In the genomic region with DNA sequence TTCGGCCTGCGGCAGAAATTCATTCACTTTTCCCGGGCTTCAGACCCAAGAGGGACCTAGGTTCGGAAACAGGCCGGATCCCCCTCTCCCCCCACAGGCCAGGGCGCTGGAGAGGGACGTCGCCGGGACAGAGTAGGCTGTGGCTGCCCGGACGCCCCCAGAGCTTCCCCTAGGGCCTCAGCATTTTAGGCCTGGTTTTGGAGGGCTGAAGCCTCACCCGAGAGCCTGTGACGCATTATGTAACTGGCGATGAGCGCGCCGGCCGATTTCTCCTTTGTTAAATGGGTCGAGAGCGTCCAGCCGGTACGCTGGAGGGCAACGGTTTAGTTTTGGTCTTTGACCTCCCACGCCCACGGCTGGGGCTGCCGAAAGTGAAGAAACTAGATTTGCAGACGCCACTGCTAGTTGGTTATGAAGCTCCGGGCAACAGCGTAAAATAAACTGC, we compare ENCODE assay signal across 8 cellular contexts. TPM values are rescaled to one million over a fixed set of nuclear protein-coding genes. Genes with fewer than 3 reads are reported as not detected.
DNase-seq lines count a peak whose midpoint lies in the region; ATAC-seq and TF ChIP-seq lines count a peak whose summit lies in the region.

No MANE protein-coding gene starts in this region.

- H2BK15ac ChIP-seq in mesendoderm (replicated peaks; ENCODE audit: low read depth), result no peak overlapping the region

- no peak overlapping the region for H4K8ac ChIP-seq in mesendoderm (ENCODE audit: low read depth, low read length)

- H3K9me3 Mint-ChIP-seq in activated CD8-positive, alpha-beta T cell treated with anti-CD3 and anti-CD28 coated beads for 36 hours, result no peaks in the 10 kb centered on the region

- no peaks in the 10 kb centered on the region for H3K27me3 Mint-ChIP-seq in activated CD8-positive, alpha-beta T cell treated with anti-CD3 and anti-CD28 coated beads for 36 hours

- peak overlapping the region; percentile 97 for H3K9ac ChIP-seq in mesendoderm (ENCODE audit: low read length)

- H3K18ac ChIP-seq in mesendoderm (ENCODE audit: low read length), result peak overlapping the region; percentile 23

- H3K4me1 ChIP-seq in mesendoderm (ENCODE audit: control insufficient read depth, low read depth, low read length), result no peaks in the 10 kb centered on the region

- H2AK5ac ChIP-seq in mesendoderm (ENCODE audit: low read length), result no peak overlapping the region

- peak; percentile 45 for ATAC-seq in GM21529 (IDR thresholded peaks at IDR 0.05; ENCODE audit: unreplicated experiment)
- ATAC-seq in activated CD8-positive, alpha-beta T cell treated with anti-CD3 and anti-CD28 coated beads for 36 hours, result peak; percentile 20

- peak overlapping the region; percentile 83 for H3K27ac Mint-ChIP-seq in activated CD8-positive, alpha-beta T cell treated with anti-CD3 and anti-CD28 coated beads for 36 hours

- peak overlapping the region; percentile 98 for H3K56ac ChIP-seq in mesendoderm (ENCODE audit: low read length)

- H3K79me1 ChIP-seq in mesendoderm (ENCODE audit: low read length), result peaks cover 6% of the 10 kb centered on the region

- H3K4me3 ChIP-seq in mesendoderm (ENCODE audit: low read length), result peak overlapping the region; percentile 83

- H3K36me3 Mint-ChIP-seq in activated CD8-positive, alpha-beta T cell treated with anti-CD3 and anti-CD28 coated beads for 36 hours (ENCODE audit: low read depth), result peaks cover 36% of the 10 kb centered on the region

- H3K4ac ChIP-seq in mesendoderm (ENCODE audit: low read depth, low read length), result peak overlapping the region; percentile 81

- CTCF ChIA-PET in activated CD8-positive, alpha-beta T cell treated with anti-CD3 and anti-CD28 coated beads for 36 hours (lab: Charles Lee), result interaction anchor here (0.7 to 3.2 kb wide), 9 partner anchors 15 to 262 kb away, joined by 3 to 17 read pairs (median 5); a partner anchor contains a TSS

- WGBS in mesendoderm (ENCODE audit: extremely low coverage, insufficient coverage, low lambda C conversion rate), result no CpG with 5 or more reads among the region's 29 CpGs

- H3K27ac ChIP-seq in mesendoderm (ENCODE audit: low read depth, low read length), result no peak overlapping the region

- intact Hi-C loops in activated CD8-positive, alpha-beta T cell treated with anti-CD3 and anti-CD28 coated beads for 36 hours (cut with micrococcal nuclease), result loop anchor here (10.0 kb wide), 1 partner anchor 238 kb away; a partner anchor contains a TSS

- no peak overlapping the region for H2BK5ac ChIP-seq in mesendoderm (ENCODE audit: low read length)

- no peak for TF ChIP-seq CTCF in activated CD8-positive, alpha-beta T cell treated with anti-CD3 and anti-CD28 coated beads for 36 hours (IDR thresholded peaks at IDR 0.05)

- peaks cover 31% of the 10 kb centered on the region for H3K4me1 Mint-ChIP-seq in activated CD8-positive, alpha-beta T cell treated with anti-CD3 and anti-CD28 coated beads for 36 hours (ENCODE audit: low read depth)

- peak overlapping the region; percentile 93 for H3K4me3 Mint-ChIP-seq in activated CD8-positive, alpha-beta T cell treated with anti-CD3 and anti-CD28 coated beads for 36 hours

- peak overlapping the region; percentile 92 for H3K4me2 ChIP-seq in mesendoderm (ENCODE audit: low read length)

- POLR2A ChIA-PET in activated CD8-positive, alpha-beta T cell treated with anti-CD3 and anti-CD28 coated beads for 36 hours (lab: Charles Lee), result interaction anchor here (0.6 to 2.5 kb wide), 14 partner anchors 11 to 1579 kb away, joined by 3 to 16 read pairs (median 4); a partner anchor contains a TSS

- H3K27me3 ChIP-seq in mesendoderm (ENCODE audit: insufficient read depth, low read length, poor library complexity), result no peaks in the 10 kb centered on the region

- no peak overlapping the region for H2BK120ac ChIP-seq in mesendoderm (ENCODE audit: low read depth, low read length)

- H3K23ac ChIP-seq in mesendoderm (ENCODE audit: low read length), result peak overlapping the region; percentile 20

- H3K79me2 ChIP-seq in mesendoderm (ENCODE audit: control insufficient read depth, insufficient read depth, low read length), result peaks cover 17% of the 10 kb centered on the region

- peaks cover 4% of the 10 kb centered on the region for H3K36me3 ChIP-seq in mesendoderm (ENCODE audit: control insufficient read depth, insufficient read depth, low read length)

- no peak overlapping the region for H4K5ac ChIP-seq in mesendoderm (ENCODE audit: low read length)

- DNase-seq in DMS53 (lab: John Stamatoyannopoulos, UW), result peak; percentile 66
- peak; percentile 45 for DNase-seq in LHCN-M2 (ENCODE audit: low read depth)
- peak; percentile 71 for DNase-seq in activated CD8-positive, alpha-beta T cell treated with anti-CD3 and anti-CD28 coated beads for 36 hours
- DNase-seq in effector CD4-positive, alpha-beta T cell, result peak; percentile 5
- DNase-seq in mesendoderm, result peak; percentile 71
- peak; percentile 19 to 20 for DNase-seq in stimulated activated CD8-positive, alpha-beta memory T cell treated with anti-CD3 and anti-CD28 coated beads, Interleukin-7, amount 100 ng/mL, for 48 hours (ENCODE audit: extremely low read depth in 1 of 2, low read depth in 1 of 2)
- DNase-seq in NCI-H2196 treated with DMSO at 0.1 percent for 48 hours (lab: John Stamatoyannopoulos, UW; ENCODE audit: unreplicated experiment), result no peak

RNA-seq across cellular contexts. Expression of a gene that starts 0.7 kb away (rescaled TPM):
- total RNA-seq in LHCN-M2 (2014; rRNA removed), result 256 and 275 TPM in 2 replicates
- polyA plus RNA-seq in LHCN-M2 (2012), result 236 TPM
- total RNA-seq in activated CD8-positive, alpha-beta T cell treated with anti-CD3 and anti-CD28 coated beads for 36 hours, result 100 to 1,000 TPM; 122 to 128 TPM
- 361 TPM for polyA plus RNA-seq in mesendoderm (2013, experiment 1 of 2)
- polyA plus RNA-seq in mesendoderm (2013, experiment 2 of 2), result 359 TPM

RNA-seq across cellular contexts. Expression of a gene that starts 32.8 kb away (rescaled TPM):
- total RNA-seq in LHCN-M2 (2014; rRNA removed), result 17.1 and 20.8 TPM in 2 replicates
- polyA plus RNA-seq in LHCN-M2 (2012), result 5.1 TPM
- 1 to 10 TPM; 4.2 to 5.3 TPM for total RNA-seq in activated CD8-positive, alpha-beta T cell treated with anti-CD3 and anti-CD28 coated beads for 36 hours
- polyA plus RNA-seq in mesendoderm (2013, experiment 1 of 2), result 34.4 TPM
- 37.2 TPM for polyA plus RNA-seq in mesendoderm (2013, experiment 2 of 2)
